Comparison of ENCODE assay signal across 2 cellular contexts in the genomic region with DNA sequence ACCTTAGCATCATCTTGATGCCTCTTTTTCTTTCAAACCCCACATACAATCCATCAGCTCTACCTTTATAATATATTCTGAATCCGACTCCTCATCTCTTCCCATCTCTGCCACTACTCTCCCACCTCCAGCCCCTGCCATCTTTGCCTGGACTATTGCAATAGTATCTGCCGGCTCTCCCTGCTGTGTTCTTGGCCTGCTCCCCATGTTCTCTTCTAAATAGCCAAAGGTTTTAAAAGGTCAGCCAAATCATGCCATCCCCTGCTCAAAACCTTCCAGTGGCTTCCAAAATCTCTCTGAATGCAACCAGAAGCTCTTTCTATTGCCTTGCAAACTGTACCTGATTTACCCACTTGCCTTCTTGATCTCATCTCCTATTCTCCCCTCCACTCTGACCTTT.
TF ChIP-seq lines count a peak whose summit lies in the region.

No MANE protein-coding gene starts in this region.

TF ChIP-seq in liver, 16 proteins besides CTCF, POLR2A, EP300 and RAD21:
- TF ChIP-seq SP1 (IDR thresholded peaks at IDR 0.05) (peak; percentile 43), YY1 (IDR thresholded peaks at IDR 0.05) (peak; percentile 84), NR2F2 (IDR thresholded peaks at IDR 0.05) (peak; percentile 48), EGR1 (IDR thresholded peaks at IDR 0.05; ENCODE audit: low read depth in 2 of 2) (no peak), HNF4A (conservative IDR thresholded peaks at IDR 0.05) (peak; percentile 22 to 52), FOXA2 (IDR thresholded peaks at IDR 0.05) (no peak), RXRA (IDR thresholded peaks at IDR 0.05) (peak; percentile 62 to 64), FOXA1 (IDR thresholded peaks at IDR 0.05) (no peak), HNF4G (IDR thresholded peaks at IDR 0.05) (no peak)
- TF ChIP-seq, protein P1, sequence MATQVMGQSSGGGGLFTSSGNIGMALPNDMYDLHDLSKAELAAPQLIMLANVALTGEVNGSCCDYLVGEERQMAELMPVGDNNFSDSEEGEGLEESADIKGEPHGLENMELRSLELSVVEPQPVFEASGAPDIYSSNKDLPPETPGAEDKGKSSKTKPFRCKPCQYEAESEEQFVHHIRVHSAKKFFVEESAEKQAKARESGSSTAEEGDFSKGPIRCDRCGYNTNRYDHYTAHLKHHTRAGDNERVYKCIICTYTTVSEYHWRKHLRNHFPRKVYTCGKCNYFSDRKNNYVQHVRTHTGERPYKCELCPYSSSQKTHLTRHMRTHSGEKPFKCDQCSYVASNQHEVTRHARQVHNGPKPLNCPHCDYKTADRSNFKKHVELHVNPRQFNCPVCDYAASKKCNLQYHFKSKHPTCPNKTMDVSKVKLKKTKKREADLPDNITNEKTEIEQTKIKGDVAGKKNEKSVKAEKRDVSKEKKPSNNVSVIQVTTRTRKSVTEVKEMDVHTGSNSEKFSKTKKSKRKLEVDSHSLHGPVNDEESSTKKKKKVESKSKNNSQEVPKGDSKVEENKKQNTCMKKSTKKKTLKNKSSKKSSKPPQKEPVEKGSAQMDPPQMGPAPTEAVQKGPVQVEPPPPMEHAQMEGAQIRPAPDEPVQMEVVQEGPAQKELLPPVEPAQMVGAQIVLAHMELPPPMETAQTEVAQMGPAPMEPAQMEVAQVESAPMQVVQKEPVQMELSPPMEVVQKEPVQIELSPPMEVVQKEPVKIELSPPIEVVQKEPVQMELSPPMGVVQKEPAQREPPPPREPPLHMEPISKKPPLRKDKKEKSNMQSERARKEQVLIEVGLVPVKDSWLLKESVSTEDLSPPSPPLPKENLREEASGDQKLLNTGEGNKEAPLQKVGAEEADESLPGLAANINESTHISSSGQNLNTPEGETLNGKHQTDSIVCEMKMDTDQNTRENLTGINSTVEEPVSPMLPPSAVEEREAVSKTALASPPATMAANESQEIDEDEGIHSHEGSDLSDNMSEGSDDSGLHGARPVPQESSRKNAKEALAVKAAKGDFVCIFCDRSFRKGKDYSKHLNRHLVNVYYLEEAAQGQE (IDR thresholded peaks at IDR 0.05): no peak
- TF ChIP-seq, protein P2, sequence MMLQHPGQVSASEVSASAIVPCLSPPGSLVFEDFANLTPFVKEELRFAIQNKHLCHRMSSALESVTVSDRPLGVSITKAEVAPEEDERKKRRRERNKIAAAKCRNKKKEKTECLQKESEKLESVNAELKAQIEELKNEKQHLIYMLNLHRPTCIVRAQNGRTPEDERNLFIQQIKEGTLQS (IDR thresholded peaks at IDR 0.05): no peak
- TF ChIP-seq, protein P3, sequence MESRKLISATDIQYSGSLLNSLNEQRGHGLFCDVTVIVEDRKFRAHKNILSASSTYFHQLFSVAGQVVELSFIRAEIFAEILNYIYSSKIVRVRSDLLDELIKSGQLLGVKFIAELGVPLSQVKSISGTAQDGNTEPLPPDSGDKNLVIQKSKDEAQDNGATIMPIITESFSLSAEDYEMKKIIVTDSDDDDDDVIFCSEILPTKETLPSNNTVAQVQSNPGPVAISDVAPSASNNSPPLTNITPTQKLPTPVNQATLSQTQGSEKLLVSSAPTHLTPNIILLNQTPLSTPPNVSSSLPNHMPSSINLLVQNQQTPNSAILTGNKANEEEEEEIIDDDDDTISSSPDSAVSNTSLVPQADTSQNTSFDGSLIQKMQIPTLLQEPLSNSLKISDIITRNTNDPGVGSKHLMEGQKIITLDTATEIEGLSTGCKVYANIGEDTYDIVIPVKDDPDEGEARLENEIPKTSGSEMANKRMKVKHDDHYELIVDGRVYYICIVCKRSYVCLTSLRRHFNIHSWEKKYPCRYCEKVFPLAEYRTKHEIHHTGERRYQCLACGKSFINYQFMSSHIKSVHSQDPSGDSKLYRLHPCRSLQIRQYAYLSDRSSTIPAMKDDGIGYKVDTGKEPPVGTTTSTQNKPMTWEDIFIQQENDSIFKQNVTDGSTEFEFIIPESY (IDR thresholded peaks at IDR 0.05): no peak
- TF ChIP-seq, protein P4, sequence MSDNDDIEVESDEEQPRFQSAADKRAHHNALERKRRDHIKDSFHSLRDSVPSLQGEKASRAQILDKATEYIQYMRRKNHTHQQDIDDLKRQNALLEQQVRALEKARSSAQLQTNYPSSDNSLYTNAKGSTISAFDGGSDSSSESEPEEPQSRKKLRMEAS (IDR thresholded peaks at IDR 0.05): peak; percentile 71

TF ChIP-seq in HepG2, 621 proteins besides CTCF, POLR2A, EP300 and RAD21 (continues in another document):
- TF ChIP-seq FLYWCH1 (CRISPR knock-in tag; IDR thresholded peaks at IDR 0.05) (no peak), ZNF660 (CRISPR knock-in tag; IDR thresholded peaks at IDR 0.05; ENCODE audit: borderline replicate concordance, low read depth) (no peak), SP2 (CRISPR knock-in tag; IDR thresholded peaks at IDR 0.05) (no peak), ZNF883 (CRISPR knock-in tag; IDR thresholded peaks at IDR 0.05; ENCODE audit: not compliant biosample characterization) (no peak), ERF (CRISPR knock-in tag; IDR thresholded peaks at IDR 0.05) (no peak), ZZZ3 (CRISPR knock-in tag; IDR thresholded peaks at IDR 0.05; ENCODE audit: borderline replicate concordance) (no peak), SNAPC2 (CRISPR knock-in tag; IDR thresholded peaks at IDR 0.05) (no peak), HMG20A (CRISPR knock-in tag; IDR thresholded peaks at IDR 0.05; ENCODE audit: borderline replicate concordance) (no peak), ELF3 (CRISPR knock-in tag; IDR thresholded peaks at IDR 0.05) (no peak)
- TF ChIP-seq, protein P5, sequence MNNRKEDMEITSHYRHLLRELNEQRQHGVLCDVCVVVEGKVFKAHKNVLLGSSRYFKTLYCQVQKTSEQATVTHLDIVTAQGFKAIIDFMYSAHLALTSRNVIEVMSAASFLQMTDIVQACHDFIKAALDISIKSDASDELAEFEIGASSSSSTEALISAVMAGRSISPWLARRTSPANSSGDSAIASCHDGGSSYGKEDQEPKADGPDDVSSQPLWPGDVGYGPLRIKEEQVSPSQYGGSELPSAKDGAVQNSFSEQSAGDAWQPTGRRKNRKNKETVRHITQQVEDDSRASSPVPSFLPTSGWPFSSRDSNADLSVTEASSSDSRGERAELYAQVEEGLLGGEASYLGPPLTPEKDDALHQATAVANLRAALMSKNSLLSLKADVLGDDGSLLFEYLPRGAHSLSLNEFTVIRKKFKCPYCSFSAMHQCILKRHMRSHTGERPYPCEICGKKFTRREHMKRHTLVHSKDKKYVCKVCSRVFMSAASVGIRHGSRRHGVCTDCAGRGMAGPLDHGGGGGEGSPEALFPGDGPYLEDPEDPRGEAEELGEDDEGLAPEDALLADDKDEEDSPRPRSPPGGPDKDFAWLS (CRISPR knock-in tag; IDR thresholded peaks at IDR 0.05; ENCODE audit: borderline replicate concordance): no peak
- TF ChIP-seq, protein P6, sequence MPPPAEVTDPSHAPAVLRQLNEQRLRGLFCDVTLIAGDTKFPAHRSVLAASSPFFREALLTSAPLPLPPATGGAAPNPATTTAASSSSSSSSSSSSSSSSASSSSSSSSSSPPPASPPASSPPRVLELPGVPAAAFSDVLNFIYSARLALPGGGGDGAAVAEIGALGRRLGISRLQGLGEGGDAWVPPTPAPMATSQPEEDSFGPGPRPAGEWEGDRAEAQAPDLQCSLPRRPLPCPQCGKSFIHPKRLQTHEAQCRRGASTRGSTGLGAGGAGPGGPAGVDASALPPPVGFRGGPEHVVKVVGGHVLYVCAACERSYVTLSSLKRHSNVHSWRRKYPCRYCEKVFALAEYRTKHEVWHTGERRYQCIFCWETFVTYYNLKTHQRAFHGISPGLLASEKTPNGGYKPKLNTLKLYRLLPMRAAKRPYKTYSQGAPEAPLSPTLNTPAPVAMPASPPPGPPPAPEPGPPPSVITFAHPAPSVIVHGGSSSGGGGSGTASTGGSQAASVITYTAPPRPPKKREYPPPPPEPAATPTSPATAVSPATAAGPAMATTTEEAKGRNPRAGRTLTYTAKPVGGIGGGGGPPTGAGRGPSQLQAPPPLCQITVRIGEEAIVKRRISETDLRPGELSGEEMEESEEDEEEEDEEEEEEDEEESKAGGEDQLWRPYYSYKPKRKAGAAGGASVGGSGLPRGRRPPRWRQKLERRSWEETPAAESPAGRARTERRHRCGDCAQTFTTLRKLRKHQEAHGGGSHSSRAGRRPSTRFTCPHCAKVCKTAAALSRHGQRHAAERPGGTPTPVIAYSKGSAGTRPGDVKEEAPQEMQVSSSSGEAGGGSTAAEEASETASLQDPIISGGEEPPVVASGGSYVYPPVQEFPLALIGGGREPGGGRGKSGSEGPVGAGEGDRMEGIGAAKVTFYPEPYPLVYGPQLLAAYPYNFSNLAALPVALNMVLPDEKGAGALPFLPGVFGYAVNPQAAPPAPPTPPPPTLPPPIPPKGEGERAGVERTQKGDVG (CRISPR knock-in tag; IDR thresholded peaks at IDR 0.05; ENCODE audit: borderline replicate concordance): no peak
- TF ChIP-seq, protein P7, sequence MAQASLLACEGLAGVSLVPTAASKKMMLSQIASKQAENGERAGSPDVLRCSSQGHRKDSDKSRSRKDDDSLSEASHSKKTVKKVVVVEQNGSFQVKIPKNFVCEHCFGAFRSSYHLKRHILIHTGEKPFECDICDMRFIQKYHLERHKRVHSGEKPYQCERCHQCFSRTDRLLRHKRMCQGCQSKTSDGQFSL (CRISPR knock-in tag; IDR thresholded peaks at IDR 0.05): no peak
- TF ChIP-seq, protein P8, sequence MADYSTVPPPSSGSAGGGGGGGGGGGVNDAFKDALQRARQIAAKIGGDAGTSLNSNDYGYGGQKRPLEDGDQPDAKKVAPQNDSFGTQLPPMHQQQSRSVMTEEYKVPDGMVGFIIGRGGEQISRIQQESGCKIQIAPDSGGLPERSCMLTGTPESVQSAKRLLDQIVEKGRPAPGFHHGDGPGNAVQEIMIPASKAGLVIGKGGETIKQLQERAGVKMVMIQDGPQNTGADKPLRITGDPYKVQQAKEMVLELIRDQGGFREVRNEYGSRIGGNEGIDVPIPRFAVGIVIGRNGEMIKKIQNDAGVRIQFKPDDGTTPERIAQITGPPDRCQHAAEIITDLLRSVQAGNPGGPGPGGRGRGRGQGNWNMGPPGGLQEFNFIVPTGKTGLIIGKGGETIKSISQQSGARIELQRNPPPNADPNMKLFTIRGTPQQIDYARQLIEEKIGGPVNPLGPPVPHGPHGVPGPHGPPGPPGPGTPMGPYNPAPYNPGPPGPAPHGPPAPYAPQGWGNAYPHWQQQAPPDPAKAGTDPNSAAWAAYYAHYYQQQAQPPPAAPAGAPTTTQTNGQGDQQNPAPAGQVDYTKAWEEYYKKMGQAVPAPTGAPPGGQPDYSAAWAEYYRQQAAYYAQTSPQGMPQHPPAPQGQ (CRISPR knock-in tag; IDR thresholded peaks at IDR 0.05; ENCODE audit: borderline replicate concordance): no peak
- TF ChIP-seq, protein P3 (CRISPR knock-in tag; IDR thresholded peaks at IDR 0.05): no peak
- TF ChIP-seq, protein P9, sequence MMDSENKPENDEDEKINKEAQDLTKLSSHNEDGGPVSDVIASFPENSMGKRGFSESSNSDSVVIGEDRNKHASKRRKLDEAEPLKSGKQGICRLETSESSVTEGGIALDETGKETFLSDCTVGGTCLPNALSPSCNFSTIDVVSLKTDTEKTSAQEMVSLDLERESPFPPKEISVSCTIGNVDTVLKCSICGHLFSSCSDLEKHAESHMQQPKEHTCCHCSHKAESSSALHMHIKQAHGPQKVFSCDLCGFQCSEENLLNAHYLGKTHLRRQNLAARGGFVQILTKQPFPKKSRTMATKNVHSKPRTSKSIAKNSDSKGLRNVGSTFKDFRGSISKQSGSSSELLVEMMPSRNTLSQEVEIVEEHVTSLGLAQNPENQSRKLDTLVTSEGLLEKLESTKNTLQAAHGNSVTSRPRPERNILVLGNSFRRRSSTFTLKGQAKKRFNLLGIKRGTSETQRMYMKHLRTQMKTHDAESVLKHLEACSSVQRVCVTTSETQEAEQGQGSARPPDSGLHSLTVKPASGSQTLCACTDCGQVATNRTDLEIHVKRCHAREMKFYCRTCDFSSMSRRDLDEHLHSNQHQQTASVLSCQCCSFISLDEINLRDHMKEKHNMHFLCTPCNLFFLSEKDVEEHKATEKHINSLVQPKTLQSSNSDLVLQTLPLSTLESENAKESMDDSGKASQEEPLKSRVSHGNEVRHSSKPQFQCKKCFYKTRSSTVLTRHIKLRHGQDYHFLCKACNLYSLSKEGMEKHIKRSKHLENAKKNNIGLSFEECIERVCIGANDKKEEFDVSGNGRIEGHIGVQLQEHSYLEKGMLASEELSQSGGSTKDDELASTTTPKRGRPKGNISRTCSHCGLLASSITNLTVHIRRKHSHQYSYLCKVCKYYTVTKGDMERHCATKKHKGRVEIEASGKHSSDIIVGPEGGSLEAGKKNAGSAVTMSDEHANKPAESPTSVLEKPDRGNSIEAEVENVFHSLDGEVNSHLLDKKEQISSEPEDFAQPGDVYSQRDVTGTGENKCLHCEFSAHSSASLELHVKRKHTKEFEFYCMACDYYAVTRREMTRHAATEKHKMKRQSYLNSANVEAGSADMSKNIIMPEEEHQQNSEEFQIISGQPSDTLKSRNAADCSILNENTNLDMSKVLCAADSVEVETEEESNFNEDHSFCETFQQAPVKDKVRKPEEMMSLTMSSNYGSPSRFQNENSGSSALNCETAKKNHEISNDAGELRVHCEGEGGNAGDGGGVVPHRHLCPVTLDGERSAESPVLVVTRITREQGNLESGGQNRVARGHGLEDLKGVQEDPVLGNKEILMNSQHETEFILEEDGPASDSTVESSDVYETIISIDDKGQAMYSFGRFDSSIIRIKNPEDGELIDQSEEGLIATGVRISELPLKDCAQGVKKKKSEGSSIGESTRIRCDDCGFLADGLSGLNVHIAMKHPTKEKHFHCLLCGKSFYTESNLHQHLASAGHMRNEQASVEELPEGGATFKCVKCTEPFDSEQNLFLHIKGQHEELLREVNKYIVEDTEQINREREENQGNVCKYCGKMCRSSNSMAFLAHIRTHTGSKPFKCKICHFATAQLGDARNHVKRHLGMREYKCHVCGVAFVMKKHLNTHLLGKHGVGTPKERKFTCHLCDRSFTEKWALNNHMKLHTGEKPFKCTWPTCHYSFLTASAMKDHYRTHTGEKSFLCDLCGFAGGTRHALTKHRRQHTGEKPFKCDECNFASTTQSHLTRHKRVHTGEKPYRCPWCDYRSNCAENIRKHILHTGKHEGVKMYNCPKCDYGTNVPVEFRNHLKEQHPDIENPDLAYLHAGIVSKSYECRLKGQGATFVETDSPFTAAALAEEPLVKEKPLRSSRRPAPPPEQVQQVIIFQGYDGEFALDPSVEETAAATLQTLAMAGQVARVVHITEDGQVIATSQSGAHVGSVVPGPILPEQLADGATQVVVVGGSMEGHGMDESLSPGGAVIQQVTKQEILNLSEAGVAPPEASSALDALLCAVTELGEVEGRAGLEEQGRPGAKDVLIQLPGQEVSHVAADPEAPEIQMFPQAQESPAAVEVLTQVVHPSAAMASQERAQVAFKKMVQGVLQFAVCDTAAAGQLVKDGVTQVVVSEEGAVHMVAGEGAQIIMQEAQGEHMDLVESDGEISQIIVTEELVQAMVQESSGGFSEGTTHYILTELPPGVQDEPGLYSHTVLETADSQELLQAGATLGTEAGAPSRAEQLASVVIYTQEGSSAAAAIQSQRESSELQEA (CRISPR knock-in tag; IDR thresholded peaks at IDR 0.05; ENCODE audit: not compliant biosample characterization): no peak
